In the genomic region with DNA sequence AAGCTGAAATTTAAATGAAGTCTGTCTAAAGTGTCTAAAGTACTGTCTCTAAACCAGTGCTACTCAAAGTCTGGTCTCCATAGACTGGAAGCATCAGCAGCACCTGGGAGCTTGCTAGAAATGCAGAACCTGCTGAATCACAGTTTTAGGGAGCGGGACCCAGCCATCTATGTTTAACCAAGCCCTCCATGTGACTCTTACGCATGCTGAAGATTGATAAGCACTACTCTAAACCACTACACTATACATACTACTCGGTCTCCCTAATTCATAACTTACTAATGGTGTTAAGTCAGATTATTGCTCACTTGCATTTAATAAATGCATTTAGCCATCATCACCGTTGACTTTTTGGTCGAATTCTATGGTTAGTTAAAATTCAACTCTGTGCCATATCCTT, we compare ENCODE assay signal across 31 cellular contexts.
"Had no signal": no experiment of that assay in that cellular context is flagged by ENCODE, and none has a peak within 500 bp of the region (broad histone marks: within the 10 kb centered on the region; RNA-seq: fewer than 3 reads in every experiment).

No MANE protein-coding gene starts in this region.

- H3K27ac Mint-ChIP-seq: activated CD4-positive, alpha-beta memory T cell treated with anti-CD3 and anti-CD28 coated beads for 36 hours; activated naive CD4-positive, alpha-beta T cell treated with anti-CD3 and anti-CD28 coated beads, Interleukin-2, amount 10 ng/mL, durations not matched to agents 7 days and 5 days; activated naive CD8-positive, alpha-beta T cell; activated naive CD8-positive, alpha-beta T cell treated with anti-CD3 and anti-CD28 coated beads, Interleukin-2, amount 50 U/mL, for 24 hours; activated T-helper 1 cell treated with anti-CD3 and anti-CD28 coated beads, Interleukin-12 subunit alpha, Interleukin-12 subunit beta, Interleukin-2, Interleukin-4 antibody, amounts not matched to agents 30 ng/mL and 10 ng/mL and 1 ng/mL, durations not matched to agents 14 hours and 24 hours and 36 hours; WTC11 had no signal

- H3K4me1 Mint-ChIP-seq: activated naive CD4-positive, alpha-beta T cell treated with anti-CD3 and anti-CD28 coated beads, Interleukin-2, amount 10 ng/mL, durations not matched to agents 7 days and 5 days; activated naive CD8-positive, alpha-beta T cell treated with anti-CD3 and anti-CD28 coated beads, Interleukin-2, amount 50 U/mL, for 24 hours; WTC11 had no signal

- DNase-seq: activated CD4-positive, alpha-beta memory T cell treated with anti-CD3 and anti-CD28 coated beads for 36 hours; activated CD4-positive, alpha-beta T cell treated with anti-CD3 and anti-CD28 coated beads for 4 hours; activated CD4-positive, alpha-beta T cell treated with anti-CD3 and anti-CD28 coated beads, Interleukin-2, amount 50 U/mL, for 1 hour; activated CD8-positive, alpha-beta memory T cell treated with anti-CD3 and anti-CD28 coated beads, Interleukin-2, amount 50 U/mL, for 4 hours; activated effector memory CD4-positive, alpha-beta T cell treated with Interleukin-2 at 50 U/mL for 16 hours; activated naive CD4-positive, alpha-beta T cell treated with anti-CD3 and anti-CD28 coated beads, Interleukin-2, amount 10 ng/mL, durations not matched to agents 7 days and 5 days; activated naive CD8-positive, alpha-beta T cell treated with anti-CD3 and anti-CD28 coated beads, Interleukin-2, amount 50 U/mL, for 24 hours; activated T-cell treated with anti-CD3 and anti-CD28 coated beads for 4 hours; activated T-cell treated with anti-CD3 and anti-CD28 coated beads, Interleukin-2, amount 50 U/mL, for 4 hours; anterior cingulate cortex; brain microvascular endothelial cell; central memory CD4-positive, alpha-beta T cell; Kasumi-1; KG1; MM.1S; MV-4-11; NCI-H1092; NCI-H1436 treated with DMSO at 0.1 percent for 48 hours; NCI-H1694 treated with DMSO at 0.1 percent for 48 hours; NCI-H2029; NCI-H510A; NCI-H526; NCI-H748 treated with DMSO at 0.1 percent for 48 hours; NK-92 treated with Interleukin-12 subunit alpha and Interleukin-12 subunit beta, amount 100 ng/mL, for 24 hours; PC-9; Right ventricle myocardium superior; T1000 had no signal

- H3K9me3 Mint-ChIP-seq: activated CD4-positive, alpha-beta memory T cell treated with anti-CD3 and anti-CD28 coated beads for 36 hours; activated naive CD4-positive, alpha-beta T cell treated with anti-CD3 and anti-CD28 coated beads, Interleukin-2, amount 10 ng/mL, durations not matched to agents 7 days and 5 days; activated naive CD8-positive, alpha-beta T cell treated with anti-CD3 and anti-CD28 coated beads, Interleukin-2, amount 50 U/mL, for 24 hours had no signal

- H3K4me3 Mint-ChIP-seq: activated CD4-positive, alpha-beta memory T cell treated with anti-CD3 and anti-CD28 coated beads for 36 hours; activated naive CD4-positive, alpha-beta T cell treated with anti-CD3 and anti-CD28 coated beads, Interleukin-2, amount 10 ng/mL, durations not matched to agents 7 days and 5 days; activated naive CD8-positive, alpha-beta T cell; activated naive CD8-positive, alpha-beta T cell treated with anti-CD3 and anti-CD28 coated beads, Interleukin-2, amount 50 U/mL, for 24 hours; activated T-cell treated with anti-CD3 and anti-CD28 coated beads, Interleukin-2, amount 50 U/mL, for 4 hours; activated T-helper 1 cell treated with anti-CD3 and anti-CD28 coated beads, Interleukin-12 subunit alpha, Interleukin-12 subunit beta, Interleukin-2, Interleukin-4 antibody, amounts not matched to agents 30 ng/mL and 10 ng/mL and 1 ng/mL, durations not matched to agents 14 hours and 24 hours and 36 hours; WTC11 had no signal

- H3K36me3 ChIP-seq: brain microvascular endothelial cell had no signal

- H3K36me3 Mint-ChIP-seq: activated CD4-positive, alpha-beta memory T cell treated with anti-CD3 and anti-CD28 coated beads for 36 hours; activated naive CD4-positive, alpha-beta T cell treated with anti-CD3 and anti-CD28 coated beads, Interleukin-2, amount 10 ng/mL, durations not matched to agents 7 days and 5 days; activated naive CD8-positive, alpha-beta T cell; WTC11 had no signal

- H3K27me3 Mint-ChIP-seq: activated CD4-positive, alpha-beta memory T cell treated with anti-CD3 and anti-CD28 coated beads for 36 hours; activated naive CD4-positive, alpha-beta T cell treated with anti-CD3 and anti-CD28 coated beads, Interleukin-2, amount 10 ng/mL, durations not matched to agents 7 days and 5 days; activated naive CD8-positive, alpha-beta T cell; activated naive CD8-positive, alpha-beta T cell treated with anti-CD3 and anti-CD28 coated beads, Interleukin-2, amount 50 U/mL, for 24 hours had no signal

- H3K27me3 ChIP-seq: brain microvascular endothelial cell had no signal

- H3K4me3 ChIP-seq: PC-9, SK-N-MC had no signal
